29 cellular contexts compared by ENCODE assay signal in the genomic region with DNA sequence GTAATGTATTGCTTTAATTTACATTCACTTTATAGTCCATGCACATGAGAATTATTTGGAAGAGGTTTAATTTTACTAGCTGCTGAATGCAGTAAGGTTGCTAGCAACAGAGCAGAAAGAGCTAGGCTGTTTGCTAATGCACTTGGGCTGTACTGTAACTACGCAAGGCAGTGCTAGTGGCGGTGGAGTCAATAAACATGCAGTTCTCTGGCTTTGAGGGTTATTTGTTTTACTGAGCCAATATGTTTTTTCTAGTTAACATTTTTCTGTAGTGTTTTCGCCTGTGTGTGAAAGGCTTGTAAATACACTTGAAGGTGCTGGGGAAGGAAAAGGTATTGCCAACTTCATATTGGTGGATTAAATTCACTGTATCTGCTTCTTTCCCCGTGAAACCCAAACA.
A peak's percentile ranks its signal among the peaks of the same experiment; 100 is the strongest.
DNase-seq lines count a peak whose midpoint lies in the region; ATAC-seq and TF ChIP-seq lines count a peak whose summit lies in the region.
"Had no signal": no experiment of that assay in that cellular context is flagged by ENCODE, and none has a peak within 500 bp of the region (broad histone marks: within the 10 kb centered on the region; RNA-seq: fewer than 3 reads in every experiment).

No MANE protein-coding gene starts in this region.

- intact Hi-C loops in lower lobe of right lung (cut with DNase I) = no loop called here

- H3K4me3 ChIP-seq in lower lobe of right lung = no peak overlapping the region
- H3K4me3 ChIP-seq: ovary, skin epidermis had no signal

- no peak overlapping the region for H3K27ac ChIP-seq in lower lobe of right lung
- H3K27ac ChIP-seq: 22Rv1, C4-2B, ovary, skin epidermis had no signal

- no peaks in the 10 kb centered on the region for H3K36me3 Mint-ChIP-seq in activated T-cell treated with anti-CD3 and anti-CD28 coated beads, Interleukin-2, amount 50 U/mL, for 4 hours (ENCODE audit: insufficient read depth)
- H3K36me3 Mint-ChIP-seq: activated naive CD4-positive, alpha-beta T cell treated with anti-CD3 and anti-CD28 coated beads, Interleukin-2, amount 10 ng/mL, durations not matched to agents 7 days and 5 days; brain; memory B cell; stimulated activated memory B cell treated with anti-CD40 and anti-IgM and Interleukin-4, amounts not matched to agents 10 μg/mL and 1 μg/mL and 100 μg/mL, for 72 hours; type B pancreatic cell had no signal

- no peak overlapping the region for H3K4me3 Mint-ChIP-seq in activated T-cell treated with anti-CD3 and anti-CD28 coated beads, Interleukin-2, amount 50 U/mL, for 4 hours
- H3K4me3 Mint-ChIP-seq: activated CD4-positive, alpha-beta T cell treated with anti-CD3 and anti-CD28 coated beads for 36 hours; activated CD8-positive, alpha-beta T cell treated with anti-CD3 and anti-CD28 coated beads for 36 hours; activated naive CD4-positive, alpha-beta T cell treated with anti-CD3 and anti-CD28 coated beads, Interleukin-2, amount 10 ng/mL, durations not matched to agents 7 days and 5 days; brain; HFFc6; memory B cell; stimulated activated memory B cell treated with anti-CD40 and anti-IgM and Interleukin-4, amounts not matched to agents 10 μg/mL and 1 μg/mL and 100 μg/mL, for 72 hours; type B pancreatic cell had no signal

- no peaks in the 10 kb centered on the region for H3K27me3 Mint-ChIP-seq in activated T-cell treated with anti-CD3 and anti-CD28 coated beads, Interleukin-2, amount 50 U/mL, for 4 hours (ENCODE audit: low read depth)
- H3K27me3 Mint-ChIP-seq: activated CD4-positive, alpha-beta T cell treated with anti-CD3 and anti-CD28 coated beads for 36 hours; activated CD8-positive, alpha-beta T cell treated with anti-CD3 and anti-CD28 coated beads for 36 hours; activated naive CD4-positive, alpha-beta T cell treated with anti-CD3 and anti-CD28 coated beads, Interleukin-2, amount 10 ng/mL, durations not matched to agents 7 days and 5 days; brain; stimulated activated memory B cell treated with anti-CD40 and anti-IgM and Interleukin-4, amounts not matched to agents 10 μg/mL and 1 μg/mL and 100 μg/mL, for 72 hours; type B pancreatic cell had no signal

- peak; percentile 93 to 95 for ATAC-seq in lower lobe of right lung
- no peak for ATAC-seq in activated T-cell treated with anti-CD3 and anti-CD28 coated beads, Interleukin-2, amount 50 U/mL, for 4 hours
- ATAC-seq: activated CD4-positive, alpha-beta T cell treated with anti-CD3 and anti-CD28 coated beads for 36 hours; activated CD8-positive, alpha-beta T cell treated with anti-CD3 and anti-CD28 coated beads for 36 hours; stimulated activated memory B cell treated with anti-CD40 and anti-IgM and Interleukin-4, amounts not matched to agents 10 μg/mL and 1 μg/mL and 100 μg/mL, for 72 hours had no signal

- no peaks in the 10 kb centered on the region for H3K9me3 ChIP-seq in lower lobe of right lung
- H3K9me3 ChIP-seq: Caco-2, ovary had no signal

- H3K4me1 Mint-ChIP-seq in activated T-cell treated with anti-CD3 and anti-CD28 coated beads, Interleukin-2, amount 50 U/mL, for 4 hours (ENCODE audit: low read depth) = no peaks in the 10 kb centered on the region
- H3K4me1 Mint-ChIP-seq: activated CD4-positive, alpha-beta T cell treated with anti-CD3 and anti-CD28 coated beads for 36 hours; activated naive CD4-positive, alpha-beta T cell treated with anti-CD3 and anti-CD28 coated beads, Interleukin-2, amount 10 ng/mL, durations not matched to agents 7 days and 5 days; stimulated activated memory B cell treated with anti-CD40 and anti-IgM and Interleukin-4, amounts not matched to agents 10 μg/mL and 1 μg/mL and 100 μg/mL, for 72 hours had no signal

- DNase-seq in NCI-H1417 (lab: John Stamatoyannopoulos, UW) = peak in 2 of 3 experiments; percentile 14 to 60
- DNase-seq in NCI-H1417 treated with DMSO at 0.1 percent for 48 hours (lab: John Stamatoyannopoulos, UW) = no peak
- peak; percentile 71 for DNase-seq in NCI-H2029 treated with DMSO at 0.1 percent for 48 hours (lab: John Stamatoyannopoulos, UW)
- peak; percentile 13 for DNase-seq in SHP77 treated with DMSO at 0.1 percent for 48 hours (lab: John Stamatoyannopoulos, UW)
- DNase-seq in lower lobe of right lung = peak; percentile 51
- DNase-seq in MV-4-11 (lab: John Stamatoyannopoulos, UW) = no peak
- DNase-seq in activated T-cell treated with anti-CD3 and anti-CD28 coated beads, Interleukin-2, amount 50 U/mL, for 4 hours = no peak
- DNase-seq in 8988T = no peak
- DNase-seq: activated CD4-positive, alpha-beta T cell treated with anti-CD3 and anti-CD28 coated beads for 36 hours; activated CD8-positive, alpha-beta memory T cell treated with anti-CD3 and anti-CD28 coated beads, Interleukin-2, amount 50 U/mL, for 48 hours; activated CD8-positive, alpha-beta T cell treated with anti-CD3 and anti-CD28 coated beads for 36 hours; activated naive CD4-positive, alpha-beta T cell treated with anti-CD3 and anti-CD28 coated beads, Interleukin-2, amount 10 ng/mL, durations not matched to agents 7 days and 5 days; Caco-2; GOT3; HFFc6; NCI-H1105 treated with DMSO at 0.1 percent for 48 hours; NCI-H2107; NCI-H524 treated with DMSO at 0.1 percent for 48 hours; ovary; retina; substantia nigra; SW 1271 had no signal

- H3K4me1 ChIP-seq in lower lobe of right lung = no peaks in the 10 kb centered on the region
- H3K4me1 ChIP-seq: Caco-2 had no signal

- no peaks in the 10 kb centered on the region for H3K27me3 ChIP-seq in lower lobe of right lung (ENCODE audit: low read depth)
- H3K27me3 ChIP-seq: ovary had no signal

- H3K9me3 Mint-ChIP-seq in activated T-cell treated with anti-CD3 and anti-CD28 coated beads, Interleukin-2, amount 50 U/mL, for 4 hours = peaks cover 4% of the 10 kb centered on the region
- H3K9me3 Mint-ChIP-seq: HFFc6 had no signal

- no peaks in the 10 kb centered on the region for H3K36me3 ChIP-seq in lower lobe of right lung
- H3K36me3 ChIP-seq: ovary had no signal

- TF ChIP-seq CTCF in lower lobe of right lung (IDR thresholded peaks at IDR 0.05) = no peak

Comparison
In these comparisons a context has a peak if more than half of its experiments do, and no peak if none do; other contexts are left out.
1. DNase-seq: peak in NCI-H1417 (2 of 3), NCI-H2029 treated with DMSO at 0.1 percent for 48 hours (single experiment), SHP77 treated with DMSO at 0.1 percent for 48 hours (single experiment) and lower lobe of right lung (single experiment); none in NCI-H1417 treated with DMSO at 0.1 percent for 48 hours (single experiment), MV-4-11 (single experiment), activated T-cell treated with anti-CD3 and anti-CD28 coated beads, Interleukin-2, amount 50 U/mL, for 4 hours (single experiment) and 8988T (single experiment).
2. ATAC-seq: peak in lower lobe of right lung (2 of 2); none in activated T-cell treated with anti-CD3 and anti-CD28 coated beads, Interleukin-2, amount 50 U/mL, for 4 hours (0 of 2).